38 cellular contexts compared by ENCODE assay signal in the genomic region with DNA sequence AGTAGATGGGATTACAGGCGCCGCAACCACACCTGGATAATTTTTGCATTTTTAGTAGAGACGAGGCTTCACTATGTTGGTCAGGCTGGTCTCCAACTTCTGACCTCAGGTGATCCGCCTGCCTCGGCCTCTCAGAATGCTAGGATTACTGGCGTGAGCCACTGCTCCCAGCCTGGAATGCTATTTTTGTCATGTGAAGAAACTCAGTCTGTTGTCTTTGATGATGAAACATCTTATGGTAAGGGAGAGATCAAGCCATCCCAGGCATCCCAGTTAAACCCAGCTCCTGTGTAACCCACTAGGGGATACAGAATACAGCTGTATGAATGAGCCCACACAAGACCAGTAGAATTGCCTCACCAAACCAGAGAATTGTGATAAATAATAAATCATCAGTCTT.
"Had no signal": no experiment of that assay in that cellular context is flagged by ENCODE, and none has a peak within 500 bp of the region (broad histone marks: within the 10 kb centered on the region; RNA-seq: fewer than 3 reads in every experiment).

No MANE protein-coding gene starts in this region.

- H3K36me3 ChIP-seq: adrenal gland, ascending aorta, breast epithelium, cardiac muscle cell, colonic mucosa, esophagus squamous epithelium, WERI-Rb-1 had no signal

- H3K36me3 Mint-ChIP-seq: activated naive CD4-positive, alpha-beta T cell treated with anti-CD3 and anti-CD28 coated beads, Interleukin-2, amount 50 U/mL, for 24 hours; activated naive CD8-positive, alpha-beta T cell treated with anti-CD3 and anti-CD28 coated beads for 36 hours; brain had no signal

- H3K4me3 Mint-ChIP-seq: activated B cell treated with CpG ODN at 0.5 μM for 24 hours; activated CD8-positive, alpha-beta T cell treated with anti-CD3 and anti-CD28 coated beads for 36 hours; activated naive CD4-positive, alpha-beta T cell treated with anti-CD3 and anti-CD28 coated beads for 36 hours; activated naive CD4-positive, alpha-beta T cell treated with anti-CD3 and anti-CD28 coated beads, Interleukin-2, amount 50 U/mL, for 24 hours; activated naive CD8-positive, alpha-beta T cell treated with anti-CD3 and anti-CD28 coated beads for 36 hours; activated naive CD8-positive, alpha-beta T cell treated with anti-CD3 and anti-CD28 coated beads, Interleukin-2, amount 50 U/mL, for 24 hours; activated T-helper 1 cell treated with anti-CD3 and anti-CD28 coated beads, Interleukin-12 subunit alpha, Interleukin-12 subunit beta, Interleukin-2, Interleukin-4 antibody, amounts not matched to agents 30 ng/mL and 10 ng/mL and 1 ng/mL, durations not matched to agents 14 hours and 24 hours and 36 hours; brain; T-helper 17 cell; T-helper 2 cell treated with Interferon-gamma antibody and Interleukin-4, amounts not matched to agents 5 μg/mL and 100 μg/mL, for 36 hours had no signal

- ATAC-seq: activated CD4-positive, CD25-positive, alpha-beta regulatory T cell treated with anti-CD3 and anti-CD28 coated beads, Interleukin-2, amount 50 U/mL, for 24 hours; activated CD8-positive, alpha-beta T cell treated with anti-CD3 and anti-CD28 coated beads for 36 hours; activated naive CD8-positive, alpha-beta T cell treated with anti-CD3 and anti-CD28 coated beads, Interleukin-2, amount 50 U/mL, for 24 hours; T-helper 17 cell had no signal

- FAIRE-seq: endometrium, endothelial cell of umbilical vein, frontal cortex had no signal

- H3K4me3 ChIP-seq: adrenal gland, ascending aorta, breast epithelium, cardiac muscle cell, colonic mucosa, esophagus squamous epithelium had no signal

- H3K4me1 ChIP-seq: adrenal gland, breast epithelium, colonic mucosa, esophagus squamous epithelium had no signal

- H3K27ac ChIP-seq: adrenal gland, ascending aorta, breast epithelium, cardiac muscle cell, colonic mucosa, epithelial cell of prostate, esophagus squamous epithelium, WERI-Rb-1 had no signal

- H3K4me1 Mint-ChIP-seq: activated B cell treated with CpG ODN at 0.5 μM for 24 hours; activated naive CD4-positive, alpha-beta T cell treated with anti-CD3 and anti-CD28 coated beads, Interleukin-2, amount 50 U/mL, for 24 hours; activated naive CD8-positive, alpha-beta T cell treated with anti-CD3 and anti-CD28 coated beads for 36 hours; activated naive CD8-positive, alpha-beta T cell treated with anti-CD3 and anti-CD28 coated beads, Interleukin-2, amount 50 U/mL, for 24 hours; T-helper 17 cell had no signal

- DNase-seq: activated B cell treated with CpG ODN at 0.5 μM for 24 hours; activated CD4-positive, alpha-beta T cell treated with anti-CD3 and anti-CD28 coated beads for 48 hours; activated CD4-positive, alpha-beta T cell treated with anti-CD3 and anti-CD28 coated beads, Interleukin-2, amount 50 U/mL, for 1 hour; activated CD4-positive, alpha-beta T cell treated with anti-CD3 and anti-CD28 coated beads, Interleukin-2, amount 50 U/mL, for 48 hours; activated CD8-positive, alpha-beta memory T cell treated with anti-CD3 and anti-CD28 coated beads for 24 hours; activated CD8-positive, alpha-beta memory T cell treated with anti-CD3 and anti-CD28 coated beads, Interleukin-2, amount 50 U/mL, for 4 hours; activated CD8-positive, alpha-beta T cell treated with anti-CD3 and anti-CD28 coated beads for 36 hours; activated effector memory CD4-positive, alpha-beta T cell treated with anti-CD3 and anti-CD28 coated beads, Interleukin-2, amount 50 U/mL, for 16 hours; activated naive CD4-positive, alpha-beta T cell treated with anti-CD3 and anti-CD28 coated beads for 36 hours; activated naive CD8-positive, alpha-beta T cell treated with anti-CD3 and anti-CD28 coated beads for 36 hours; activated naive CD8-positive, alpha-beta T cell treated with anti-CD3 and anti-CD28 coated beads, Interleukin-2, amount 50 U/mL, for 24 hours; activated T-cell treated with anti-CD3 and anti-CD28 coated beads, Interleukin-2, amount 50 U/mL, for 1 hour; activated T-cell treated with anti-CD3 and anti-CD28 coated beads, Interleukin-2, amount 50 U/mL, for 48 hours; adrenal gland; central memory CD4-positive, alpha-beta T cell; cerebellar nuclear complex; colonic mucosa; effector CD8-positive, alpha-beta T cell; esophagus squamous epithelium; foreskin fibroblast; glutamatergic neuron; T-helper 1 cell; T-helper 17 cell; T1000; WERI-Rb-1 had no signal

- H3K27me3 Mint-ChIP-seq: activated naive CD8-positive, alpha-beta T cell treated with anti-CD3 and anti-CD28 coated beads, Interleukin-2, amount 50 U/mL, for 24 hours; T-helper 17 cell had no signal

- H3K9me3 Mint-ChIP-seq: activated B cell treated with CpG ODN at 0.5 μM for 24 hours; activated CD8-positive, alpha-beta T cell treated with anti-CD3 and anti-CD28 coated beads for 36 hours; activated naive CD4-positive, alpha-beta T cell treated with anti-CD3 and anti-CD28 coated beads for 36 hours; activated naive CD4-positive, alpha-beta T cell treated with anti-CD3 and anti-CD28 coated beads, Interleukin-2, amount 50 U/mL, for 24 hours; activated naive CD8-positive, alpha-beta T cell treated with anti-CD3 and anti-CD28 coated beads, Interleukin-2, amount 50 U/mL, for 24 hours; activated T-helper 2 cell treated with anti-CD3 and anti-CD28 coated beads, Interferon-gamma antibody, Interleukin-2, Interleukin-4, amounts not matched to agents 10 μg/mL and 5 μg/mL and 100 μg/mL, durations not matched to agents 14 hours and 24 hours and 36 hours; T-helper 2 cell treated with Interferon-gamma antibody and Interleukin-4, amounts not matched to agents 5 μg/mL and 100 μg/mL, for 36 hours had no signal

- H3K9me3 ChIP-seq: adrenal gland, ascending aorta, breast epithelium, colonic mucosa, esophagus squamous epithelium had no signal

- H3K27me3 ChIP-seq: adrenal gland, ascending aorta, cardiac muscle cell, colonic mucosa had no signal

- H3K27ac Mint-ChIP-seq: activated B cell treated with CpG ODN at 0.5 μM for 24 hours; activated CD8-positive, alpha-beta T cell treated with anti-CD3 and anti-CD28 coated beads for 36 hours; activated naive CD4-positive, alpha-beta T cell treated with anti-CD3 and anti-CD28 coated beads for 36 hours; activated naive CD4-positive, alpha-beta T cell treated with anti-CD3 and anti-CD28 coated beads, Interleukin-2, amount 50 U/mL, for 24 hours; activated naive CD8-positive, alpha-beta T cell treated with anti-CD3 and anti-CD28 coated beads for 36 hours; activated naive CD8-positive, alpha-beta T cell treated with anti-CD3 and anti-CD28 coated beads, Interleukin-2, amount 50 U/mL, for 24 hours; activated T-helper 1 cell treated with anti-CD3 and anti-CD28 coated beads, Interleukin-12 subunit alpha, Interleukin-12 subunit beta, Interleukin-2, Interleukin-4 antibody, amounts not matched to agents 30 ng/mL and 10 ng/mL and 1 ng/mL, durations not matched to agents 14 hours and 24 hours and 36 hours; activated T-helper 2 cell treated with anti-CD3 and anti-CD28 coated beads, Interferon-gamma antibody, Interleukin-2, Interleukin-4, amounts not matched to agents 10 μg/mL and 5 μg/mL and 100 μg/mL, durations not matched to agents 14 hours and 24 hours and 36 hours; brain; T-helper 17 cell; T-helper 2 cell treated with Interferon-gamma antibody and Interleukin-4, amounts not matched to agents 5 μg/mL and 100 μg/mL, for 36 hours had no signal
